9 cellular contexts compared by ENCODE assay signal in genomic region chr12:26798013-26798412, GRCh38. TPM values are rescaled to one million over a fixed set of nuclear protein-coding genes. Genes with fewer than 3 reads are reported as not detected.
DNase-seq lines count a peak whose midpoint lies in the region; ATAC-seq, FAIRE-seq and TF ChIP-seq lines count a peak whose summit lies in the region.
"Had no signal": no experiment of that assay in that cellular context is flagged by ENCODE, and none has a peak within 500 bp of the region (broad histone marks: within the 10 kb centered on the region; RNA-seq: fewer than 3 reads in every experiment).

No MANE protein-coding gene starts in this region.

- TF ChIP-seq POLR2A in GM12891 (IDR thresholded peaks at IDR 0.05; ENCODE audit: low read depth, low read length), result no peak

- H3K36me3 Mint-ChIP-seq in HFFc6 (ENCODE audit: low read depth) (no peaks in the 10 kb centered on the region), mesothelial cell of epicardium (no peaks in the 10 kb centered on the region)

- no peak for TF ChIP-seq CTCF in HFFc6 (IDR thresholded peaks at IDR 0.05)
- TF ChIP-seq CTCF in mesothelial cell of epicardium (IDR thresholded peaks at IDR 0.05; ENCODE audit: unreplicated experiment), result no peak
- TF ChIP-seq CTCF in dorsolateral prefrontal cortex (IDR thresholded peaks at IDR 0.05 in 54 of 56, conservative IDR thresholded peaks at IDR 0.05 in 2 of 56; ENCODE audit: low read depth in 1 of 56, partially characterized antibody in 56 of 56), result no peak

- H3K27me3 Mint-ChIP-seq in HFFc6 (ENCODE audit: insufficient read depth) (no peaks in the 10 kb centered on the region), mesothelial cell of epicardium (ENCODE audit: low read depth) (no peaks in the 10 kb centered on the region)

- intact Hi-C loops in dorsolateral prefrontal cortex (cut with DNase I), result no loop called here

- H3K9me3 Mint-ChIP-seq in HFFc6 (no peaks in the 10 kb centered on the region), mesothelial cell of epicardium (no peaks in the 10 kb centered on the region)

- no peak overlapping the region for H3K4me3 Mint-ChIP-seq in HFFc6
- no peak overlapping the region for H3K4me3 Mint-ChIP-seq in mesothelial cell of epicardium

- peak overlapping the region in 1 of 59 donors; percentile 27 for H3K27ac ChIP-seq in dorsolateral prefrontal cortex

- no peak for ATAC-seq in HG02623 (IDR thresholded peaks at IDR 0.05; ENCODE audit: unreplicated experiment)

- H3K4me1 Mint-ChIP-seq in HFFc6 (ENCODE audit: low read depth) (peaks cover 16% of the 10 kb centered on the region), mesothelial cell of epicardium (peaks cover 24% of the 10 kb centered on the region)

- H3K4me3 ChIP-seq in dorsolateral prefrontal cortex, result no peak overlapping the region

- H3K27ac Mint-ChIP-seq in HFFc6 (no peak overlapping the region), mesothelial cell of epicardium (peak overlapping the region; percentile 47)

- peak; percentile 85 for FAIRE-seq in GM12891 (lab: Jason Lieb, UNC)

- H3K27me3 ChIP-seq in dorsolateral prefrontal cortex, result no peaks in the 10 kb centered on the region

- DNase-seq in GM12891 (ENCODE audit: insufficient read length, low spot score), result no peak
- peak; percentile 4 for DNase-seq in HFFc6
- DNase-seq in SHP77 (lab: John Stamatoyannopoulos, UW), result peak; percentile 53 to 57
- no peak for DNase-seq in mesothelial cell of epicardium (ENCODE audit: low spot score in 2 of 2, unreplicated experiment in 2 of 2)
- DNase-seq in cortex of kidney (lab: John Stamatoyannopoulos, UW), result no peak
- DNase-seq in islet precursor cell, result no peak
- DNase-seq in dorsolateral prefrontal cortex, result no peak
- DNase-seq: nucleus accumbens had no signal

TF ChIP-seq in GM12891, 5 proteins besides CTCF, POLR2A, EP300 and RAD21:
- TF ChIP-seq PAX5 (IDR thresholded peaks at IDR 0.05; ENCODE audit: insufficient read depth, low read length, severe bottlenecking), result no peak
TF ChIP-seq in GM12891: peak in this region for 0.

RNA-seq across cellular contexts. Expression of gene ITPR2, which starts 35.0 kb away (rescaled TPM):
- polyA plus RNA-seq in GM12891 (2012; ENCODE audit: low read depth, missing spikeins), result 20.7 TPM
- total RNA-seq in HFFc6 (2021; fragmentation: NEBNext Ultra II Directional; extraction: Animal tissue kit (Norgen Biotek cat#: 25700)), result 1 to 10 TPM; 6.9 to 8.4 (median 7.6) TPM
- 54.3 to 63.9 TPM (median 62.3 TPM) in 3 replicates for total RNA-seq in mesothelial cell of epicardium
- total RNA-seq in dorsolateral prefrontal cortex, result 100 to 1,000 TPM in 2 of 120 experiments, 10 to 100 TPM in 118; 35.5 to 122 (median 61.5) TPM

Comparison
In these comparisons a context has a peak if more than half of its experiments do, and no peak if none do; other contexts are left out.
1. DNase-seq: peak in HFFc6 (single experiment) and SHP77 (2 of 2); none in GM12891 (single experiment), mesothelial cell of epicardium (0 of 2), cortex of kidney (single experiment), islet precursor cell (single experiment) and dorsolateral prefrontal cortex (0 of 10).